Comparison of ENCODE assay signal across 8 cellular contexts in genomic region chr16:82651921-82652601, GRCh38. TPM values are rescaled to one million over a fixed set of nuclear protein-coding genes. Genes with fewer than 3 reads are reported as not detected.
DNase-seq lines count a peak whose midpoint lies in the region; ATAC-seq and TF ChIP-seq lines count a peak whose summit lies in the region.

No MANE protein-coding gene starts in this region.

- H4K5ac ChIP-seq in IMR-90 (ENCODE audit: low read depth, low read length) = no peak overlapping the region; the same call in 1 of the 2 replicates

- no peaks in the 10 kb centered on the region for H3K9me3 ChIP-seq in IMR-90 (ENCODE audit: control insufficient read depth, insufficient read depth, low read length)

- H3K79me1 ChIP-seq in IMR-90 (ENCODE audit: low read depth in 1 of 2, low read length in 2 of 2) = peaks cover 47 to 71% of the 10 kb centered on the region in 2 experiments

- H3K9ac ChIP-seq in IMR-90 (ENCODE audit: low read depth, low read length) = no peak overlapping the region

- H3K9me1 ChIP-seq in IMR-90 (ENCODE audit: insufficient read depth, low read length) = peaks cover 34% of the 10 kb centered on the region

- no peak for TF ChIP-seq POLR2A in IMR-90 (IDR thresholded peaks at IDR 0.05; ENCODE audit: low read depth, low read length)

- peak overlapping the region; percentile 31 for H2AK5ac ChIP-seq in IMR-90 (ENCODE audit: low read depth, low read length)

- peak overlapping the region; percentile 94; the same call in 2 of the 3 replicates for H2BK15ac ChIP-seq in IMR-90 (ENCODE audit: low read depth, low read length)

- H3K14ac ChIP-seq in IMR-90 (replicated peaks; ENCODE audit: low read depth, low read length) = peak overlapping the region; percentile 69

- in situ Hi-C loops in IMR-90 (cut with MboI; ENCODE audit: low sequenced_read_pairs) = no loop called here

- no peaks in the 10 kb centered on the region for H3K27me3 ChIP-seq in IMR-90 (ENCODE audit: control insufficient read depth, insufficient read depth, low read length)

- intact Hi-C loops in IMR-90 (cut with micrococcal nuclease) = loop anchor here (5.0 kb wide), 1 partner anchor 345 kb away; no protein-coding TSS in a partner anchor

- ATAC-seq in GM18517 (IDR thresholded peaks at IDR 0.05; ENCODE audit: unreplicated experiment) = peak; percentile 64
- ATAC-seq in GM21529 (IDR thresholded peaks at IDR 0.05; ENCODE audit: unreplicated experiment) = peak; percentile 59
- no peak for ATAC-seq in IMR-90 (ENCODE audit: low read depth)

- CTCF ChIA-PET in IMR-90 (lab: Yijun Ruan, JAX) = interaction anchor here (1.2 to 2.6 kb wide), 2 partner anchors 9 to 12 kb away, joined by 3 to 7 read pairs; no protein-coding TSS in a partner anchor

- no TSS peak for BruUV-seq in IMR-90 (replicated peaks; lab: Mats Ljungman, UMichigan)

- POLR2A ChIA-PET in IMR-90 (lab: Charles Lee; ENCODE audit: unreplicated experiment) = no interaction called here

- H2AK9ac ChIP-seq in IMR-90 (replicated peaks; ENCODE audit: low read depth, low read length, poor library complexity) = no peak overlapping the region

- no peak overlapping the region; the same call in 1 of the 2 replicates for H3K4me2 ChIP-seq in IMR-90 (ENCODE audit: low read depth, low read length)

- H2BK120ac ChIP-seq in IMR-90 (ENCODE audit: low read depth, low read length) = peak overlapping the region; percentile 99

- peak overlapping the region; percentile 30 for H2BK5ac ChIP-seq in IMR-90 (ENCODE audit: low read depth, low read length, poor library complexity, severe bottlenecking)

- H2BK20ac ChIP-seq in IMR-90 (ENCODE audit: low read depth, low read length) = peak overlapping the region; percentile 92

- peak overlapping the region; percentile 42; the same call in 1 of the 2 replicates for H3K18ac ChIP-seq in IMR-90 (ENCODE audit: low read depth, low read length)

- TF ChIP-seq CTCF in IMR-90 (conservative IDR thresholded peaks at IDR 0.05; ENCODE audit: low read depth, low read length) (no peak), coronary artery (IDR thresholded peaks at IDR 0.05) (no peak)

- 100% methylated on average over 2 of the region's 7 CpGs; no CpG with 5 or more reads in 1 of the 2 experiments for WGBS in IMR-90 (ENCODE audit: extremely low coverage in 2 of 2, insufficient read length in 1 of 2), 2 experiments

- dilution Hi-C loops in IMR-90 (cut with HindIII; ENCODE audit: low sequenced_read_pairs, unreplicated experiment) = no loop called here

- H4K8ac ChIP-seq in IMR-90 (ENCODE audit: low read depth in 2 of 2, low read length in 2 of 2) = peak overlapping the region; percentile 61 to 72; a peak in 3 of 4 replicates

- H3K56ac ChIP-seq in IMR-90 (ENCODE audit: extremely low read depth, insufficient read depth, low read length) = peak overlapping the region; percentile 15; the same call in 1 of the 2 replicates

- H2AFZ ChIP-seq in IMR-90 (replicated peaks; ENCODE audit: low read length, poor library complexity) = no peak overlapping the region

- peak overlapping the region; percentile 59 for H4K91ac ChIP-seq in IMR-90 (ENCODE audit: insufficient read depth, low read depth, low read length)

- peak overlapping the region; percentile 84 for H3K4ac ChIP-seq in IMR-90 (ENCODE audit: low read depth, low read length)

- peak overlapping the region; percentile 66 for H3K23ac ChIP-seq in IMR-90 (ENCODE audit: low read depth, low read length)

- H3K4me1 ChIP-seq in IMR-90 (ENCODE audit: control insufficient read depth, insufficient read depth, low read length) = peaks cover 33% of the 10 kb centered on the region

- H3K27ac ChIP-seq in IMR-90 (ENCODE audit: insufficient read depth, low read length) = peak overlapping the region; percentile 7; the same call in 1 of the 2 replicates
- H3K27ac ChIP-seq in epithelial cell of prostate = peak overlapping the region; percentile 78
- H3K27ac ChIP-seq in coronary artery = no peak overlapping the region

- H3K36me3 ChIP-seq in IMR-90 (ENCODE audit: control insufficient read depth, insufficient read depth, low read length) = no peaks in the 10 kb centered on the region

- no peaks in the 10 kb centered on the region for H4K20me1 ChIP-seq in IMR-90 (ENCODE audit: insufficient read depth, low read length)

- H3K4me3 ChIP-seq in IMR-90 (ENCODE audit: insufficient read depth, low read depth, low read length) (no peak overlapping the region), coronary artery (no peak overlapping the region)

- DNase-seq in IMR-90 (no peak), epithelial cell of prostate (ENCODE audit: low read depth, low spot score) (no peak), AML-193 (lab: John Stamatoyannopoulos, UW) (no peak), DMS 273 treated with DMSO at 0.1 percent for 48 hours (lab: John Stamatoyannopoulos, UW) (no peak), coronary artery (ENCODE audit: low spot score) (no peak), cerebellar nuclear complex (lab: John Stamatoyannopoulos, UW) (no peak)

- no peak for TF ChIP-seq RAD21 in IMR-90 (IDR thresholded peaks at IDR 0.05; ENCODE audit: low read length)

TF ChIP-seq in IMR-90, 13 proteins besides CTCF, POLR2A, EP300 and RAD21:
- TF ChIP-seq NFE2L2 (IDR thresholded peaks at IDR 0.05; ENCODE audit: low read depth, low read length) (no peak), USF2 (IDR thresholded peaks at IDR 0.05; ENCODE audit: low read depth, low read length) (no peak), RCOR1 (IDR thresholded peaks at IDR 0.05; ENCODE audit: insufficient replicate concordance, low read length) (no peak), CHD1 (IDR thresholded peaks at IDR 0.05; ENCODE audit: low read depth, low read length) (no peak)

RNA-seq across cellular contexts. Expression of gene CDH13, which starts 25.3 kb away (rescaled TPM):
- total RNA-seq in IMR-90 (2012; rRNA removed) = 45.8 and 74.7 TPM in 2 replicates
- 59.5 and 61.6 TPM in 2 replicates for polyA plus RNA-seq in IMR-90 (2012; rRNA removed)
- 45.8 and 46.1 TPM in 2 replicates for polyA plus RNA-seq in IMR-90 (2012; cell fraction: cytosol; rRNA removed)
- polyA plus RNA-seq in IMR-90 (2012; cell fraction: nucleus; rRNA removed; ENCODE audit: low replicate concordance) = 15.1 and 31.6 TPM in 2 replicates

Comparison
In these comparisons a context has a peak if more than half of its experiments do, and no peak if none do; other contexts are left out.
1. H3K27ac ChIP-seq: peak in IMR-90 (single experiment) and epithelial cell of prostate (single experiment); none in coronary artery (0 of 2).